ENCODE assay signal across 8 cellular contexts in the genomic region with DNA sequence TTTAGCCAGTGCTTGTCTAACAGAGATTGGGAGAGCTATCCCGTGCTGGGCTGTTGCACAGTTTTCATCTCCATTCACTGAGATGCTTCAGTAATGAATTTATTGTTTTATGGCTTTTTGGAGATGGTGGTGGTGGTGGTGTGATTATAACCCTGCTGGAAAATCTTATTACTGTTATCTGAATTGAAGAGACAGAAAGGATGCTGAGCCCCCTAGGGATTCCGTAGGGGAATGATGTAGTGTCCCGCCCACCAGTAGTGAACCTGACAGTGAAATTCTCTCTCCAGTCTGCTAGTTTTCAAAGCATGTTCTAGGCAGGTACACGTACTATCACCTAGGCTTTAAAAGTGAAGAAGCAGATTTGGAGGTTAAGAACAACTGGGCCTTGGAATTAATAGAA. TPM values are rescaled to one million over a fixed set of nuclear protein-coding genes. Genes with fewer than 3 reads are reported as not detected.
DNase-seq lines count a peak whose midpoint lies in the region; ATAC-seq, FAIRE-seq and TF ChIP-seq lines count a peak whose summit lies in the region.

No MANE protein-coding gene starts in this region.

- peak; percentile 22 for DNase-seq in GM13976 (ENCODE audit: low spot score)
- DNase-seq in RCC 7860 (ENCODE audit: low spot score), result peak; percentile 57
- peak in 1 of 2 donors; percentile 61 for DNase-seq in fibroblast of lung (ENCODE audit: low read depth in 2 of 2)
- DNase-seq in skeletal muscle cell (ENCODE audit: low read depth), result peak; percentile 32
- DNase-seq in NOMO-1 treated with DMSO at 0.1 percent for 48 hours (lab: John Stamatoyannopoulos, UW; ENCODE audit: unreplicated experiment), result no peak
- no peak for DNase-seq in activated effector memory CD4-positive, alpha-beta T cell treated with anti-CD3 and anti-CD28 coated beads, Interleukin-2, amount 50 U/mL, for 16 hours
- DNase-seq in NCI-H187 treated with DMSO at 0.1 percent for 48 hours (lab: John Stamatoyannopoulos, UW), result no peak

- no peaks in the 10 kb centered on the region for H4K20me1 ChIP-seq in fibroblast of lung (ENCODE audit: control insufficient read depth, extremely low read depth, insufficient read depth, low read length)

- peaks cover 62% of the 10 kb centered on the region for H3K79me2 ChIP-seq in fibroblast of lung (ENCODE audit: control insufficient read depth, insufficient read depth, low read length)

- H3K36me3 ChIP-seq in fibroblast of lung (ENCODE audit: control insufficient read depth, insufficient read depth, low read length), result peaks cover 6% of the 10 kb centered on the region

- H3K9me3 ChIP-seq in fibroblast of lung (ENCODE audit: control insufficient read depth, insufficient read depth, low read depth, low read length), result no peaks in the 10 kb centered on the region

- no peak for TF ChIP-seq CTCF in GM13976 (IDR thresholded peaks at IDR 0.05; ENCODE audit: borderline replicate concordance, control extremely low read depth, extremely low read depth, insufficient read depth, missing control alignments)
- peak; percentile 23 to 31 for TF ChIP-seq CTCF in fibroblast of lung (conservative IDR thresholded peaks at IDR 0.05 in 1 of 2, IDR thresholded peaks at IDR 0.05 in 1 of 2; ENCODE audit: low read depth in 1 of 2, low read length in 2 of 2)

- no peaks in the 10 kb centered on the region for H3K27me3 ChIP-seq in fibroblast of lung (ENCODE audit: control insufficient read depth, insufficient read depth, low read length)

- in situ Hi-C loops in GM13976 (cut with MboI; ENCODE audit: low sequenced_read_pairs, unreplicated experiment), result no loop called here

- H3K4me3 ChIP-seq in fibroblast of lung (replicated peaks in 1 of 4; ENCODE audit: control extremely low read depth in 1 of 4, insufficient read depth in 1 of 4, low read depth in 3 of 4, low read length in 4 of 4) (peak overlapping the region; percentile 77 to 94 (median 78)), skeletal muscle cell (ENCODE audit: low read depth, low read length) (peak overlapping the region; percentile 87)

- peak overlapping the region; percentile 85 for H3K27ac ChIP-seq in fibroblast of lung (ENCODE audit: insufficient read depth, low read length)

- peak overlapping the region; percentile 76 for H3K4me2 ChIP-seq in fibroblast of lung (ENCODE audit: extremely low read depth, insufficient read depth, low read length)

- ATAC-seq in GM18505 (IDR thresholded peaks at IDR 0.05; ENCODE audit: unreplicated experiment), result no peak

- no peak overlapping the region for H2AFZ ChIP-seq in fibroblast of lung (ENCODE audit: low read length)

- H3K4me1 ChIP-seq in fibroblast of lung (ENCODE audit: control insufficient read depth, extremely low read depth, insufficient read depth, low read length), result peaks cover 20% of the 10 kb centered on the region

- peak; percentile 45 for FAIRE-seq in RCC 7860 (lab: Jason Lieb, UNC)

- TF ChIP-seq POLR2A in GM18505 (IDR thresholded peaks at IDR 0.05; ENCODE audit: borderline replicate concordance, extremely low read depth, insufficient read depth, insufficient read length), result no peak

- H3K9ac ChIP-seq in fibroblast of lung (ENCODE audit: insufficient read depth, low read length), result peak overlapping the region; percentile 92

RNA-seq across cellular contexts. Expression of gene RAI14, which starts 1.9 kb away (rescaled TPM):
- total RNA-seq in fibroblast of lung, result 82.7 and 125 TPM in 2 replicates
- 98.7 and 128 TPM in 2 replicates for polyA plus RNA-seq in fibroblast of lung
- 98.4 and 101 TPM in 2 replicates for polyA plus RNA-seq in fibroblast of lung (2012)
- polyA minus RNA-seq in fibroblast of lung (ENCODE audit: low replicate concordance), result 542 and 706 TPM in 2 replicates

Comparison
In these comparisons a context has a peak if more than half of its experiments do, and no peak if none do; other contexts are left out.
1. DNase-seq: peak in GM13976 (single experiment), RCC 7860 (single experiment) and skeletal muscle cell (single experiment); none in NOMO-1 treated with DMSO at 0.1 percent for 48 hours (single experiment), activated effector memory CD4-positive, alpha-beta T cell treated with anti-CD3 and anti-CD28 coated beads, Interleukin-2, amount 50 U/mL, for 16 hours (single experiment) and NCI-H187 treated with DMSO at 0.1 percent for 48 hours (single experiment).